ENCODE assay signal across 8 cellular contexts in the genomic region with DNA sequence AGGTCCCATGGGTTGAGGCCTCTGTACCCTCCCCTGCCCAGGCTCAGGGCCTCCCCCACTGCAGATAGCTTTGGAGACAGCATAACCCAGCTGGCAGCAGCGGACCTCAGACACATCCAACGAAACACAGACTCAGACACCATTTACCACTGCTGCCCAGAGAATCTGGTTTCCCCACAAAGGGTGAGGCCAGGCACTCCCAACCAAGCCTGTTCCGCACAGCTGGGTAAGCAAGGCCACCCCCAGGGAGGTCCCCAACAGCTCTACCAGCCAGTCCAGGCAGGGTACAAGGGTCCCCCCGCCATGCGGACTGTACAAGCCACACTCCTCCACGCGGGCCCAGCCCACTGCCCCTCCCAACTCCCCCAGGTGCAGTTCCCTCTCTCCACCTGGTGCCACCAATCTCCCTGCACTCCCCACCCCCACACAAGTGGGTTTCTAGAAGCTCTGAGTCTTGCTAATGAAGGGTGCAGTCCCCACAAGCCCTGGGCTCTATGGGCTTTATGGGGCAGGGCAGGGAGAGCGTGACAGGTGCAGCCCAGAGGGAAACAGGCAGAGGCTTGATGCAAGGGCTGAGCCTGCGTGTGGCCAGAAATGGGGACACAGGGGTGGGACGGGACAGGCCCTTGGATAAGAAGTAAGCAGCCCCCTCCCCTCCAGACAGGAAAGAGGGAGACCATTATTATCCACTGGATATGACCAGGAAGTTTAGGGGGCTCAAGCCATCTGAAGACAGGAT. TPM values are rescaled to one million over a fixed set of nuclear protein-coding genes. Genes with fewer than 3 reads are reported as not detected.
DNase-seq lines count a peak whose midpoint lies in the region; ATAC-seq and TF ChIP-seq lines count a peak whose summit lies in the region.

No MANE protein-coding gene starts in this region.

- TF ChIP-seq CTCF in type B pancreatic cell (conservative IDR thresholded peaks at IDR 0.05), result no peak

- CTCF ChIA-PET in activated CD4-positive, alpha-beta memory T cell treated with anti-CD3 and anti-CD28 coated beads for 36 hours (lab: Charles Lee), result interaction anchor here (0.7 to 3.4 kb wide), 11 partner anchors 9 to 1379 kb away, joined by 3 to 17 read pairs (median 5); a partner anchor contains a TSS

- DNase-seq in activated CD4-positive, CD25-positive, alpha-beta regulatory T cell (lab: John Stamatoyannopoulos, UW), result no peak
- DNase-seq in activated CD4-positive, alpha-beta memory T cell treated with anti-CD3 and anti-CD28 coated beads for 36 hours, result peak; percentile 37
- peak; percentile 15 for DNase-seq in kidney tubule cell (ENCODE audit: low spot score)
- DNase-seq in type B pancreatic cell (ENCODE audit: extremely low spot score, unreplicated experiment), result no peak
- no peak for DNase-seq in NCI-H526 treated with DMSO at 0.1 percent for 48 hours (lab: John Stamatoyannopoulos, UW)
- no peak for DNase-seq in NCI-H1092 treated with DMSO at 0.1 percent for 48 hours (lab: John Stamatoyannopoulos, UW)

- H3K27ac Mint-ChIP-seq in activated CD4-positive, alpha-beta memory T cell treated with anti-CD3 and anti-CD28 coated beads for 36 hours, result peak overlapping the region; percentile 79
- peak overlapping the region; percentile 85 for H3K27ac Mint-ChIP-seq in type B pancreatic cell

- H3K4me1 Mint-ChIP-seq in activated CD4-positive, alpha-beta memory T cell treated with anti-CD3 and anti-CD28 coated beads for 36 hours (ENCODE audit: low read depth), result peaks cover 40% of the 10 kb centered on the region
- peaks cover 11% of the 10 kb centered on the region for H3K4me1 Mint-ChIP-seq in type B pancreatic cell (ENCODE audit: unreplicated experiment)

- peak; percentile 22 to 33 for ATAC-seq in activated CD4-positive, CD25-positive, alpha-beta regulatory T cell treated with anti-CD3 and anti-CD28 coated beads, Interleukin-2, amount 50 U/mL, for 24 hours
- ATAC-seq in HG03097 (IDR thresholded peaks at IDR 0.05; ENCODE audit: low FRiP score, unreplicated experiment), result peak; percentile 36

- POLR2A ChIA-PET in activated CD4-positive, alpha-beta memory T cell treated with anti-CD3 and anti-CD28 coated beads for 36 hours (lab: Charles Lee), result interaction anchor here (0.9 to 1.8 kb wide), 5 partner anchors 8 to 42 kb away, joined by 3 to 5 read pairs (median 4); a partner anchor contains a TSS

- peak overlapping the region; percentile 8 for H3K4me3 Mint-ChIP-seq in activated CD4-positive, alpha-beta memory T cell treated with anti-CD3 and anti-CD28 coated beads for 36 hours
- peak overlapping the region; percentile 63 for H3K4me3 Mint-ChIP-seq in type B pancreatic cell

- H3K9me3 Mint-ChIP-seq in activated CD4-positive, alpha-beta memory T cell treated with anti-CD3 and anti-CD28 coated beads for 36 hours, result no peaks in the 10 kb centered on the region
- no peaks in the 10 kb centered on the region for H3K9me3 Mint-ChIP-seq in type B pancreatic cell

- no peaks in the 10 kb centered on the region for H3K27me3 Mint-ChIP-seq in activated CD4-positive, alpha-beta memory T cell treated with anti-CD3 and anti-CD28 coated beads for 36 hours
- no peaks in the 10 kb centered on the region for H3K27me3 Mint-ChIP-seq in type B pancreatic cell

- peaks cover 4% of the 10 kb centered on the region for H3K36me3 Mint-ChIP-seq in activated CD4-positive, alpha-beta memory T cell treated with anti-CD3 and anti-CD28 coated beads for 36 hours
- H3K36me3 Mint-ChIP-seq in type B pancreatic cell, result no peaks in the 10 kb centered on the region

- intact Hi-C loops in activated CD4-positive, alpha-beta memory T cell treated with anti-CD3 and anti-CD28 coated beads for 36 hours (cut with micrococcal nuclease), result no loop called here

RNA-seq across cellular contexts. Expression of a gene that starts 8.8 kb away (rescaled TPM):
- 10 to 100 TPM; 28.9 to 30.0 TPM for total RNA-seq in activated CD4-positive, alpha-beta memory T cell treated with anti-CD3 and anti-CD28 coated beads for 36 hours
- 12.3 and 17.2 TPM in 2 replicates for total RNA-seq in type B pancreatic cell (ENCODE audit: low replicate concordance)

RNA-seq across cellular contexts. Expression of a gene that starts 25.0 kb away (rescaled TPM):
- not detected for total RNA-seq in activated CD4-positive, alpha-beta memory T cell treated with anti-CD3 and anti-CD28 coated beads for 36 hours
- not detected in 2 replicates for total RNA-seq in type B pancreatic cell (ENCODE audit: low replicate concordance)

RNA-seq across cellular contexts. Expression of a gene that starts 39.5 kb away (rescaled TPM):
- 10 to 100 TPM; 24.5 to 25.2 TPM for total RNA-seq in activated CD4-positive, alpha-beta memory T cell treated with anti-CD3 and anti-CD28 coated beads for 36 hours
- 38.5 and 51.5 TPM in 2 replicates for total RNA-seq in type B pancreatic cell (ENCODE audit: low replicate concordance)

RNA-seq across cellular contexts. Expression of a gene that starts 45.1 kb away (rescaled TPM):
- total RNA-seq in activated CD4-positive, alpha-beta memory T cell treated with anti-CD3 and anti-CD28 coated beads for 36 hours, result not detected
- total RNA-seq in type B pancreatic cell (ENCODE audit: low replicate concordance), result 2.5 and 10.0 TPM in 2 replicates

RNA-seq across cellular contexts. Expression of a gene that starts 47.4 kb away (rescaled TPM):
- not detected for total RNA-seq in activated CD4-positive, alpha-beta memory T cell treated with anti-CD3 and anti-CD28 coated beads for 36 hours
- total RNA-seq in type B pancreatic cell (ENCODE audit: low replicate concordance), result 0.33 and 3.3 TPM in 2 replicates

Comparison
In these comparisons a context has a peak if more than half of its experiments do, and no peak if none do; other contexts are left out.
1. DNase-seq: peak in activated CD4-positive, alpha-beta memory T cell treated with anti-CD3 and anti-CD28 coated beads for 36 hours (single experiment) and kidney tubule cell (single experiment); none in activated CD4-positive, CD25-positive, alpha-beta regulatory T cell (0 of 4), type B pancreatic cell (single experiment), NCI-H526 treated with DMSO at 0.1 percent for 48 hours (single experiment) and NCI-H1092 treated with DMSO at 0.1 percent for 48 hours (single experiment).